Comparison of ENCODE assay signal across 27 cellular contexts in the genomic region with DNA sequence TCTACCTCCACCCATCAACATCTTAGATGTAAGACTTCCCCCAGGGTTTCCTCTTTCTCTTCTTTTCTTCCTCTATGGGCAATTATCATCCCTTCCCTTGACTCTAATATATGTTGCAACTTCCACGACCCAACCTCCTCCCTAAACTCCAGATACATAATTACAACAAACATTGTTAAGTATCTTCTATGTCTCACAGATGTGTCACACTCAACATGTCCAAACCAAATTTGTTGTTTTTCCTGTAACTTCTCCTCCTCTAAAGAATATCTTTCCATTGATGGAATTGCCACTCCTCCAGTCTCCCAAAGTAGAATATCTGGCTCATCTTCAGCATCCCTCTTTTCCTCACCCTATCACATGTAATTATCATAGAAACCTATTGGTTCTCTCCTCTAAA.
"Had no signal": no experiment of that assay in that cellular context is flagged by ENCODE, and none has a peak within 500 bp of the region (broad histone marks: within the 10 kb centered on the region; RNA-seq: fewer than 3 reads in every experiment).

No MANE protein-coding gene starts in this region.

- H3K27ac ChIP-seq: neural progenitor cell, ovary, parathyroid adenoma, psoas muscle, right lobe of liver, sigmoid colon, suprapubic skin, testis, tibial artery, transverse colon, upper lobe of right lung, uterus had no signal

- H2AFZ ChIP-seq: neural progenitor cell, parathyroid adenoma had no signal

- H3K36me3 ChIP-seq: neural progenitor cell, ovary, right lobe of liver, sigmoid colon, suprapubic skin, tibial artery, transverse colon, upper lobe of right lung, uterus had no signal

- H3K4me2 ChIP-seq: neural progenitor cell had no signal

- H3K27me3 ChIP-seq: neural progenitor cell, ovary, right lobe of liver, sigmoid colon, suprapubic skin, testis, tibial artery, transverse colon, upper lobe of right lung, uterus had no signal

- H3K9ac ChIP-seq: neural progenitor cell, parathyroid adenoma had no signal

- ATAC-seq: natural killer cell; psoas muscle; right cardiac atrium; right lobe of liver; stimulated activated memory B cell treated with anti-CD40 and anti-IgM and Interleukin-4, amounts not matched to agents 10 μg/mL and 1 μg/mL and 100 μg/mL, for 72 hours; stimulated activated naive CD8-positive, alpha-beta T cell treated with anti-CD3 and anti-CD28 coated beads, Interleukin-15, amount 100 ng/mL, for 72 hours; stimulated activated naive CD8-positive, alpha-beta T cell treated with anti-CD3 and anti-CD28 coated beads, Interleukin-15, Interleukin-2, amounts not matched to agents 100 U/mL and 50 U/mL, for 24 hours; upper lobe of right lung had no signal

- H3K4me3 ChIP-seq: neural progenitor cell, ovary, psoas muscle, right lobe of liver, sigmoid colon, suprapubic skin, testis, tibial artery, transverse colon, upper lobe of right lung, uterus had no signal

- H3K4me1 ChIP-seq: neural progenitor cell, parathyroid adenoma, psoas muscle, right lobe of liver, sigmoid colon, suprapubic skin, testis, tibial artery, transverse colon, upper lobe of right lung, uterus had no signal

- DNase-seq: natural killer cell; occipital lobe; ovary; posterior cingulate gyrus; psoas muscle; right cardiac atrium; right lobe of liver; sigmoid colon; small intestine; stimulated activated CD4-positive, alpha-beta T cell treated with anti-CD3 and anti-CD28 coated beads, Interleukin-15, amount 100 ng/mL, for 24 hours; stimulated activated CD4-positive, alpha-beta T cell treated with anti-CD3 and anti-CD28 coated beads, Interleukin-2, amount 100 ng/mL, for 24 hours; stimulated activated CD4-positive, alpha-beta T cell treated with anti-CD3 and anti-CD28 coated beads, Interleukin-2, amount 100 ng/mL, for 48 hours; stimulated activated CD4-positive, alpha-beta T cell treated with anti-CD3 and anti-CD28 coated beads, Interleukin-4, amount 100 ng/mL, for 4 hours; stimulated activated CD8-positive, alpha-beta memory T cell treated with anti-CD3 and anti-CD28 coated beads, Interleukin-4, amount 100 ng/mL, for 48 hours; stimulated activated naive CD4-positive, alpha-beta T cell; stimulated activated naive CD8-positive, alpha-beta T cell treated with anti-CD3 and anti-CD28 coated beads, Interleukin-15, amount 100 ng/mL, for 72 hours; stimulated activated naive CD8-positive, alpha-beta T cell treated with anti-CD3 and anti-CD28 coated beads, Interleukin-15, Interleukin-2, amounts not matched to agents 100 U/mL and 50 U/mL, for 24 hours; substantia nigra; testis; tibial artery; transverse colon; upper lobe of right lung; uterus had no signal

- H3K9me3 ChIP-seq: ovary, psoas muscle, right lobe of liver, sigmoid colon, suprapubic skin, testis, tibial artery, transverse colon, upper lobe of right lung, uterus had no signal

- FAIRE-seq: small intestine had no signal

- H3K79me2 ChIP-seq: parathyroid adenoma had no signal
